In the genomic region with DNA sequence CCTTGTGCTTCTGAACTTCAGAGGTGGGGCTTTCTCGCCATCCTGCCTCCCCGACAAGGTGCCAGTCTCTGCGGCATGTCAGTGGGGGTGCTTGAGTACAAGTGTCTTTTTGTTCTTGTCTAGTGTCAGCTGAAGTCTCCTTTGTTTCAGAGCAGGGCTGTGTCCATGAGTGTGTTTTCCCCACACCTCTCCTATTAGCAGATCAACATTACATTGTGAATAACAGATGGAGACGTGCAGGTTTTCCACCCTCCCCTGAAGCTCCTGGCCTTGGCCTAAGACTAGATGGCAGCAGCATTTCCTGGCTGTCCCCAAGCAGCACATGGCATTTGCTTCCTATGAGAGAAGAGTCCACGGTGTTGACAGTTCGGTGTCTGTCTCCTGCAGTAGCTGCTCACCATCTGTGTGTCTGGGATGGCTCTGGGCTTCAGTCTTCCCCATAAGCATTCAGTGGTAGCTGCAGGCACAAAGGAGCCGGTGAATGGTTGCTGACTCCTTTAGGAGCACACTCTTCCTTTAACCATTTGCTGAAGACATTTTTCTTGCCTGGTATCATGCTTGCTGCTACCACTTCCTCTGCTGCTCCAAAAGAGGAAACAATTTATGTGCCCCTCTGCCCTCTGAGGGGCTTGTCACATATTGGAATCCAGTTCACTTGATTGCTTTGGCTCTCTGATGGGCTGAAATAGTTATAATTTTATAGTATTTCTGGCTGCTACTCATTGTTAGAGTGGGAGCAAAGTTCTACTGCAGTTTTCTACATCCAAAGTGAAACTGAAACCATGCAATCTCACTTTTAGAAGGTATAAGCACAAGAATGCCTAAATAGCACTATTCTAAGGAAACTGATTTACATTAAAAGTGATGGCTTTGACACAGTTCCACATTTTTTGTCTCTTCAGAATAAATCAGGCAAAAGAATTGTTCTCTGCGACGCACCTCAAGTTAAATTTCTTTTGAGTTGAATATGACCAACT, we compare ENCODE assay signal across 8 cellular contexts.
A peak's percentile ranks its signal among the peaks of the same experiment; 100 is the strongest.
DNase-seq lines count a peak whose midpoint lies in the region; ATAC-seq and TF ChIP-seq lines count a peak whose summit lies in the region.

No MANE protein-coding gene starts in this region.

- no peaks in the 10 kb centered on the region for H3K9me3 Mint-ChIP-seq in natural killer cell treated with Interleukin-12 subunit alpha and Interleukin-12 subunit beta and Interleukin-15 and Interleukin-18, amount 100 ng/mL, for 72 hours

- H3K4me2 ChIP-seq in OCI-LY7 (ENCODE audit: low read length) (peak overlapping the region; percentile 57), skeletal muscle satellite cell (ENCODE audit: low read length) (peak overlapping the region; percentile 77)

- DNase-seq in OCI-LY7 (ENCODE audit: low spot score) (no peak), globus pallidus (ENCODE audit: low spot score) (peak; percentile 81)
- DNase-seq in natural killer cell treated with Interleukin-12 subunit alpha and Interleukin-12 subunit beta and Interleukin-15 and Interleukin-18, amount 100 ng/mL, for 72 hours (ENCODE audit: low spot score): no peak

- H3K27me3 Mint-ChIP-seq in natural killer cell treated with Interleukin-12 subunit alpha and Interleukin-12 subunit beta and Interleukin-15 and Interleukin-18, amount 100 ng/mL, for 72 hours: no peaks in the 10 kb centered on the region

- peak overlapping the region; percentile 66; the same call in 1 of the 2 replicates for H2AFZ ChIP-seq in OCI-LY7 (ENCODE audit: low read length)

- no peaks in the 10 kb centered on the region for H4K20me1 ChIP-seq in OCI-LY7 (ENCODE audit: insufficient read depth, low read length)

- H3K27ac ChIP-seq in OCI-LY7 (ENCODE audit: low read depth, low read length, poor library complexity, severe bottlenecking): no peak overlapping the region

- no peaks in the 10 kb centered on the region for H3K9me3 ChIP-seq in OCI-LY7 (ENCODE audit: low read length)
- no peaks in the 10 kb centered on the region for H3K9me3 ChIP-seq in skeletal muscle satellite cell (replicated peaks; ENCODE audit: low read length)

- H3K36me3 Mint-ChIP-seq in natural killer cell treated with Interleukin-12 subunit alpha and Interleukin-12 subunit beta and Interleukin-15 and Interleukin-18, amount 100 ng/mL, for 72 hours: peaks cover 4% of the 10 kb centered on the region

- peak overlapping the region; percentile 24 for H3K9ac ChIP-seq in skeletal muscle satellite cell (ENCODE audit: low read depth, low read length)

- H3K4me1 ChIP-seq in OCI-LY7 (ENCODE audit: insufficient read depth, low read length, poor library complexity, severe bottlenecking) (peaks cover 6% of the 10 kb centered on the region), skeletal muscle satellite cell (ENCODE audit: control insufficient read depth, insufficient read depth, low read length) (peaks cover 17% of the 10 kb centered on the region)

- H3K4me1 Mint-ChIP-seq in natural killer cell treated with Interleukin-12 subunit alpha and Interleukin-12 subunit beta and Interleukin-15 and Interleukin-18, amount 100 ng/mL, for 72 hours (ENCODE audit: low read depth in 2 of 2): no peaks in the 10 kb centered on the region

- H3K4me3 ChIP-seq in OCI-LY7 (ENCODE audit: low read depth, low read length, poor library complexity, severe bottlenecking): no peak overlapping the region
- H3K4me3 ChIP-seq in skeletal muscle satellite cell (ENCODE audit: low read length): peak overlapping the region; percentile 62

- H3K27me3 ChIP-seq in skeletal muscle satellite cell (ENCODE audit: control insufficient read depth, insufficient read depth, low read length): no peaks in the 10 kb centered on the region

- H3K4me3 Mint-ChIP-seq in natural killer cell treated with Interleukin-12 subunit alpha and Interleukin-12 subunit beta and Interleukin-15 and Interleukin-18, amount 100 ng/mL, for 72 hours: no peak overlapping the region

- no peak for TF ChIP-seq CTCF in OCI-LY7 (conservative IDR thresholded peaks at IDR 0.05; ENCODE audit: low read length)

- no peaks in the 10 kb centered on the region for H3K36me3 ChIP-seq in OCI-LY7 (ENCODE audit: insufficient read depth, low read length)
- no peaks in the 10 kb centered on the region for H3K36me3 ChIP-seq in skeletal muscle satellite cell (ENCODE audit: insufficient read depth, low read length)

- H3K79me2 ChIP-seq in OCI-LY7 (ENCODE audit: insufficient read depth, low read depth, low read length): no peaks in the 10 kb centered on the region

- peak; percentile 79 for ATAC-seq in GM18868 (IDR thresholded peaks at IDR 0.05; ENCODE audit: unreplicated experiment)
- no peak for ATAC-seq in GM18519 (IDR thresholded peaks at IDR 0.05; ENCODE audit: low FRiP score, unreplicated experiment)
- ATAC-seq in natural killer cell treated with Interleukin-12 subunit alpha and Interleukin-12 subunit beta and Interleukin-15 and Interleukin-18, amount 100 ng/mL, for 72 hours: no peak
- ATAC-seq in HG02623 (IDR thresholded peaks at IDR 0.05; ENCODE audit: unreplicated experiment): no peak
- no peak for ATAC-seq in HG02970 (IDR thresholded peaks at IDR 0.05; ENCODE audit: low FRiP score, unreplicated experiment)

- intact Hi-C loops in OCI-LY7 (cut with micrococcal nuclease; ENCODE audit: unreplicated experiment): no loop called here

- POLR2A ChIA-PET in OCI-LY7 (lab: Charles Lee): no interaction called here

- H3K27ac Mint-ChIP-seq in natural killer cell treated with Interleukin-12 subunit alpha and Interleukin-12 subunit beta and Interleukin-15 and Interleukin-18, amount 100 ng/mL, for 72 hours: no peak overlapping the region

- no peaks in the 10 kb centered on the region for H3K9me2 ChIP-seq in OCI-LY7 (ENCODE audit: insufficient read depth, low read length)

- CTCF ChIA-PET in OCI-LY7 (lab: Charles Lee; ENCODE audit: unreplicated experiment): no interaction called here

- BruUV-seq in OCI-LY7 (replicated peaks; lab: Mats Ljungman, UMichigan): no TSS peak
